Comparison of ENCODE assay signal across 11 cellular contexts in genomic region chr6:144659735-144660246, GRCh38.
DNase-seq lines count a peak whose midpoint lies in the region; ATAC-seq and TF ChIP-seq lines count a peak whose summit lies in the region.
"Had no signal": no experiment of that assay in that cellular context is flagged by ENCODE, and none has a peak within 500 bp of the region (broad histone marks: within the 10 kb centered on the region; RNA-seq: fewer than 3 reads in every experiment).

No MANE protein-coding gene starts in this region.

- ATAC-seq in activated T-cell treated with anti-CD3 and anti-CD28 coated beads, Interleukin-2, amount 50 U/mL, for 4 hours = no peak
- no peak for ATAC-seq in gastroesophageal sphincter

- intact Hi-C loops in thyroid gland (cut with DNase I) = no loop called here

- H4K5ac ChIP-seq in mesendoderm (ENCODE audit: low read length) = no peak overlapping the region

- in situ Hi-C loops in astrocyte of the spinal cord (cut with HindIII; ENCODE audit: low sequenced_read_pairs) = no loop called here

- no peak overlapping the region for H3K23ac ChIP-seq in mesendoderm (ENCODE audit: low read length)

- TF ChIP-seq CTCF in astrocyte of the spinal cord (IDR thresholded peaks at IDR 0.05; ENCODE audit: low read depth, low read length) (no peak), thyroid gland (IDR thresholded peaks at IDR 0.05) (no peak), gastroesophageal sphincter (IDR thresholded peaks at IDR 0.05) (no peak)

- no peak overlapping the region for H2BK15ac ChIP-seq in mesendoderm (replicated peaks; ENCODE audit: low read depth)

- H3K4me3 Mint-ChIP-seq in activated T-cell treated with anti-CD3 and anti-CD28 coated beads, Interleukin-2, amount 50 U/mL, for 4 hours = peak overlapping the region; percentile 49

- H3K4me1 Mint-ChIP-seq in activated T-cell treated with anti-CD3 and anti-CD28 coated beads, Interleukin-2, amount 50 U/mL, for 4 hours (ENCODE audit: low read depth) = peaks cover 72% of the 10 kb centered on the region

- peaks cover 2% of the 10 kb centered on the region for H3K36me3 Mint-ChIP-seq in activated T-cell treated with anti-CD3 and anti-CD28 coated beads, Interleukin-2, amount 50 U/mL, for 4 hours (ENCODE audit: insufficient read depth)

- no peak overlapping the region for H3K9ac ChIP-seq in mesendoderm (ENCODE audit: low read length)

- no peak overlapping the region for H3K56ac ChIP-seq in mesendoderm (ENCODE audit: low read length)

- H2BK120ac ChIP-seq in mesendoderm (ENCODE audit: low read depth, low read length) = no peak overlapping the region

- peak overlapping the region; percentile 31 for H3K4ac ChIP-seq in mesendoderm (ENCODE audit: low read depth, low read length)

- H2AK5ac ChIP-seq in mesendoderm (ENCODE audit: low read length) = no peak overlapping the region

- no peak overlapping the region for H4K8ac ChIP-seq in mesendoderm (ENCODE audit: low read depth, low read length)

- 100% methylated on average over 3 of the region's 10 CpGs for WGBS in mesendoderm (ENCODE audit: extremely low coverage, insufficient coverage, low lambda C conversion rate)
- WGBS in thyroid gland, 2 donors = 55 to 64% methylated on average over 10 of the region's 10 CpGs
- 68 to 89% methylated on average over 6 to 10 of the region's 10 CpGs for WGBS in gastroesophageal sphincter (ENCODE audit: low coverage in 1 of 2), 2 donors

- H3K27me3 ChIP-seq in mesendoderm (ENCODE audit: insufficient read depth, low read length, poor library complexity) (no peaks in the 10 kb centered on the region), thyroid gland (no peaks in the 10 kb centered on the region), gastroesophageal sphincter (no peaks in the 10 kb centered on the region)
- H3K27me3 ChIP-seq: Peyer's patch had no signal

- no peaks in the 10 kb centered on the region for H3K36me3 ChIP-seq in mesendoderm (ENCODE audit: control insufficient read depth, insufficient read depth, low read length)
- H3K36me3 ChIP-seq in thyroid gland = no peaks in the 10 kb centered on the region
- H3K36me3 ChIP-seq in gastroesophageal sphincter = no peaks in the 10 kb centered on the region
- H3K36me3 ChIP-seq: Peyer's patch had no signal

- H3K27me3 Mint-ChIP-seq in activated T-cell treated with anti-CD3 and anti-CD28 coated beads, Interleukin-2, amount 50 U/mL, for 4 hours (ENCODE audit: low read depth) = no peaks in the 10 kb centered on the region

- no peaks in the 10 kb centered on the region for H3K79me2 ChIP-seq in mesendoderm (ENCODE audit: control insufficient read depth, insufficient read depth, low read length)

- no peak for DNase-seq in activated T-cell treated with anti-CD3 and anti-CD28 coated beads, Interleukin-2, amount 50 U/mL, for 4 hours
- DNase-seq in activated T-cell treated with anti-CD3 and anti-CD28 coated beads for 4 hours (no peak), astrocyte of the spinal cord (ENCODE audit: low read depth, low spot score) (no peak), mesendoderm (no peak), thyroid gland (peak in 1 of 2 donors; percentile 16), iPS-NIHi7 (ENCODE audit: extremely low spot score) (no peak), NCI-H1092 (lab: John Stamatoyannopoulos, UW) (no peak)
- DNase-seq: NCI-H1092 treated with DMSO at 0.1 percent for 48 hours, psoas muscle had no signal

- H3K4me1 ChIP-seq in mesendoderm (ENCODE audit: control insufficient read depth, low read depth, low read length) (peaks cover 14% of the 10 kb centered on the region), thyroid gland (peaks cover 26 to 40% of the 10 kb centered on the region in 2 donors), gastroesophageal sphincter (peaks cover 0 to 41% (median under 1%) of the 10 kb centered on the region in 3 donors)
- H3K4me1 ChIP-seq: psoas muscle had no signal

- H3K4me3 ChIP-seq in astrocyte of the spinal cord (ENCODE audit: low read depth, low read length) (peak overlapping the region; percentile 21), mesendoderm (ENCODE audit: low read length) (no peak overlapping the region), thyroid gland (replicated peaks in 1 of 3) (no peak overlapping the region), gastroesophageal sphincter (no peak overlapping the region)
- H3K4me3 ChIP-seq: psoas muscle had no signal

- no peak for TF ChIP-seq EP300 in gastroesophageal sphincter (IDR thresholded peaks at IDR 0.05)

- H2BK5ac ChIP-seq in mesendoderm (ENCODE audit: low read length) = no peak overlapping the region

- no peak for TF ChIP-seq POLR2A in thyroid gland (IDR thresholded peaks at IDR 0.05)
- TF ChIP-seq POLR2A in gastroesophageal sphincter (IDR thresholded peaks at IDR 0.05) = no peak

- H3K27ac ChIP-seq in mesendoderm (ENCODE audit: low read depth, low read length) (no peak overlapping the region), thyroid gland (peak overlapping the region; percentile 41 to 63 (median 51)), gastroesophageal sphincter (no peak overlapping the region)
- H3K27ac ChIP-seq: psoas muscle had no signal

- no peaks in the 10 kb centered on the region for H3K9me3 Mint-ChIP-seq in activated T-cell treated with anti-CD3 and anti-CD28 coated beads, Interleukin-2, amount 50 U/mL, for 4 hours

- no peak overlapping the region for H3K4me2 ChIP-seq in mesendoderm (ENCODE audit: low read length)

- H3K9me3 ChIP-seq in thyroid gland (no peaks in the 10 kb centered on the region), gastroesophageal sphincter (no peaks in the 10 kb centered on the region)
- H3K9me3 ChIP-seq: Peyer's patch, psoas muscle had no signal

- H3K79me1 ChIP-seq in mesendoderm (ENCODE audit: low read length) = no peaks in the 10 kb centered on the region

- peak overlapping the region; percentile 47 for H3K18ac ChIP-seq in mesendoderm (ENCODE audit: low read length)

Comparison
In these comparisons a context has a peak if more than half of its experiments do, and no peak if none do; other contexts are left out.
1. H3K27ac ChIP-seq: peak in thyroid gland (3 of 3); none in mesendoderm (single experiment) and gastroesophageal sphincter (0 of 4).